Comparison of ENCODE assay signal across 18 cellular contexts in genomic region chr3:133598405-133598804, GRCh38.
"Had no signal": no experiment of that assay in that cellular context is flagged by ENCODE, and none has a peak within 500 bp of the region (broad histone marks: within the 10 kb centered on the region; RNA-seq: fewer than 3 reads in every experiment).

No MANE protein-coding gene starts in this region.

- H3K27ac Mint-ChIP-seq: activated CD4-positive, alpha-beta memory T cell treated with anti-CD3 and anti-CD28 coated beads for 36 hours; activated naive CD8-positive, alpha-beta T cell treated with anti-CD3 and anti-CD28 coated beads, Interleukin-2, amount 10 ng/mL, durations not matched to agents 7 days and 5 days; activated T-helper 17 cell treated with anti-CD3 and anti-CD28 coated beads, Interleukin-2, amount 50 U/mL, for 72 hours; stimulated activated memory B cell treated with anti-CD40 and anti-IgM and Interleukin-4, amounts not matched to agents 10 μg/mL and 1 μg/mL and 100 μg/mL, for 72 hours; type B pancreatic cell had no signal

- H3K27ac ChIP-seq: body of pancreas, heart left ventricle, right lobe of liver, skin epidermis, testis, vagina had no signal

- H3K27me3 ChIP-seq: body of pancreas, cardiac muscle cell, heart left ventricle, right lobe of liver, testis, vagina had no signal

- H3K9me3 ChIP-seq: body of pancreas, heart left ventricle, right lobe of liver, testis, vagina had no signal

- DNase-seq: activated CD4-positive, alpha-beta memory T cell treated with anti-CD3 and anti-CD28 coated beads for 36 hours; activated CD4-positive, alpha-beta T cell treated with anti-CD3 and anti-CD28 coated beads for 4 hours; activated naive CD4-positive, alpha-beta T cell; activated naive CD8-positive, alpha-beta T cell treated with anti-CD3 and anti-CD28 coated beads, Interleukin-2, amount 10 ng/mL, durations not matched to agents 7 days and 5 days; body of pancreas; heart left ventricle; midbrain; right lobe of liver; stimulated activated CD4-positive, alpha-beta T cell treated with anti-CD3 and anti-CD28 coated beads, Interleukin-1b, Interleukin-23, amount 100 ng/mL, for 48 hours; T-helper 9 cell; testis had no signal

- H3K4me3 ChIP-seq: body of pancreas, cardiac muscle cell, heart left ventricle, right lobe of liver, skin epidermis, testis, vagina had no signal

- H3K27me3 Mint-ChIP-seq: activated CD4-positive, alpha-beta memory T cell treated with anti-CD3 and anti-CD28 coated beads for 36 hours; activated naive CD8-positive, alpha-beta T cell treated with anti-CD3 and anti-CD28 coated beads, Interleukin-2, amount 10 ng/mL, durations not matched to agents 7 days and 5 days; activated T-helper 17 cell treated with anti-CD3 and anti-CD28 coated beads, Interleukin-2, amount 50 U/mL, for 72 hours; natural killer cell treated with Interleukin-12 subunit alpha and Interleukin-12 subunit beta and Interleukin-15 and Interleukin-18, amount 100 ng/mL, for 72 hours; stimulated activated memory B cell treated with anti-CD40 and anti-IgM and Interleukin-4, amounts not matched to agents 10 μg/mL and 1 μg/mL and 100 μg/mL, for 72 hours; type B pancreatic cell had no signal

- H3K36me3 ChIP-seq: cardiac muscle cell, right lobe of liver, vagina had no signal

- H3K4me3 Mint-ChIP-seq: activated CD4-positive, alpha-beta memory T cell treated with anti-CD3 and anti-CD28 coated beads for 36 hours; activated naive CD8-positive, alpha-beta T cell treated with anti-CD3 and anti-CD28 coated beads, Interleukin-2, amount 10 ng/mL, durations not matched to agents 7 days and 5 days; activated T-helper 17 cell treated with anti-CD3 and anti-CD28 coated beads, Interleukin-2, amount 50 U/mL, for 72 hours; natural killer cell treated with Interleukin-12 subunit alpha and Interleukin-12 subunit beta and Interleukin-15 and Interleukin-18, amount 100 ng/mL, for 72 hours; stimulated activated memory B cell treated with anti-CD40 and anti-IgM and Interleukin-4, amounts not matched to agents 10 μg/mL and 1 μg/mL and 100 μg/mL, for 72 hours; type B pancreatic cell had no signal

- ATAC-seq: activated T-helper 17 cell treated with anti-CD3 and anti-CD28 coated beads, Interleukin-2, amount 50 U/mL, for 72 hours; body of pancreas; heart left ventricle; natural killer cell treated with Interleukin-12 subunit alpha and Interleukin-12 subunit beta and Interleukin-15 and Interleukin-18, amount 100 ng/mL, for 72 hours; right lobe of liver; stimulated activated memory B cell treated with anti-CD40 and anti-IgM and Interleukin-4, amounts not matched to agents 10 μg/mL and 1 μg/mL and 100 μg/mL, for 72 hours had no signal

- H3K9me3 Mint-ChIP-seq: activated CD4-positive, alpha-beta memory T cell treated with anti-CD3 and anti-CD28 coated beads for 36 hours; activated naive CD8-positive, alpha-beta T cell treated with anti-CD3 and anti-CD28 coated beads, Interleukin-2, amount 10 ng/mL, durations not matched to agents 7 days and 5 days; activated T-helper 17 cell treated with anti-CD3 and anti-CD28 coated beads, Interleukin-2, amount 50 U/mL, for 72 hours; natural killer cell treated with Interleukin-12 subunit alpha and Interleukin-12 subunit beta and Interleukin-15 and Interleukin-18, amount 100 ng/mL, for 72 hours; stimulated activated memory B cell treated with anti-CD40 and anti-IgM and Interleukin-4, amounts not matched to agents 10 μg/mL and 1 μg/mL and 100 μg/mL, for 72 hours; type B pancreatic cell had no signal

- H3K4me1 ChIP-seq: body of pancreas, heart left ventricle, right lobe of liver, testis, vagina had no signal
